Comparison of ENCODE assay signal across 17 cellular contexts in genomic region chr5:167730656-167731055, GRCh38.
"Had no signal": no experiment of that assay in that cellular context is flagged by ENCODE, and none has a peak within 500 bp of the region (broad histone marks: within the 10 kb centered on the region; RNA-seq: fewer than 3 reads in every experiment).

No MANE protein-coding gene starts in this region.

- H3K4me3 Mint-ChIP-seq: activated naive CD8-positive, alpha-beta T cell treated with anti-CD3 and anti-CD28 coated beads, Interleukin-2, amount 10 ng/mL, durations not matched to agents 7 days and 5 days; nephron progenitor cell; stimulated activated naive B cell treated with anti-CD40 and anti-IgM and Interleukin-4, amounts not matched to agents 10 μg/mL and 1 μg/mL and 100 μg/mL, for 72 hours had no signal

- H3K4me1 ChIP-seq: colonic mucosa, right atrium auricular region, transverse colon, vagina had no signal

- H3K27me3 ChIP-seq: colonic mucosa, right atrium auricular region, transverse colon, vagina had no signal

- H3K4me3 ChIP-seq: colonic mucosa, right atrium auricular region, transverse colon, vagina had no signal

- FAIRE-seq: endometrium had no signal

- H3K4me1 Mint-ChIP-seq: activated naive CD8-positive, alpha-beta T cell treated with anti-CD3 and anti-CD28 coated beads, Interleukin-2, amount 10 ng/mL, durations not matched to agents 7 days and 5 days; stimulated activated naive B cell treated with anti-CD40 and anti-IgM and Interleukin-4, amounts not matched to agents 10 μg/mL and 1 μg/mL and 100 μg/mL, for 72 hours had no signal

- H3K27ac Mint-ChIP-seq: activated naive CD8-positive, alpha-beta T cell treated with anti-CD3 and anti-CD28 coated beads, Interleukin-2, amount 10 ng/mL, durations not matched to agents 7 days and 5 days; nephron progenitor cell; progenitor cell of endocrine pancreas; stimulated activated naive B cell treated with anti-CD40 and anti-IgM and Interleukin-4, amounts not matched to agents 10 μg/mL and 1 μg/mL and 100 μg/mL, for 72 hours had no signal

- ATAC-seq: stimulated activated naive B cell treated with anti-CD40 and anti-IgM and Interleukin-4, amounts not matched to agents 10 μg/mL and 1 μg/mL and 100 μg/mL, for 72 hours had no signal

- H3K36me3 Mint-ChIP-seq: activated naive CD8-positive, alpha-beta T cell treated with anti-CD3 and anti-CD28 coated beads, Interleukin-2, amount 10 ng/mL, durations not matched to agents 7 days and 5 days; stimulated activated naive B cell treated with anti-CD40 and anti-IgM and Interleukin-4, amounts not matched to agents 10 μg/mL and 1 μg/mL and 100 μg/mL, for 72 hours had no signal

- H3K36me3 ChIP-seq: colonic mucosa, right atrium auricular region, transverse colon, vagina had no signal

- H3K27me3 Mint-ChIP-seq: activated naive CD8-positive, alpha-beta T cell treated with anti-CD3 and anti-CD28 coated beads, Interleukin-2, amount 10 ng/mL, durations not matched to agents 7 days and 5 days; progenitor cell of endocrine pancreas; stimulated activated naive B cell treated with anti-CD40 and anti-IgM and Interleukin-4, amounts not matched to agents 10 μg/mL and 1 μg/mL and 100 μg/mL, for 72 hours had no signal

- H3K9me3 Mint-ChIP-seq: activated naive CD8-positive, alpha-beta T cell treated with anti-CD3 and anti-CD28 coated beads, Interleukin-2, amount 10 ng/mL, durations not matched to agents 7 days and 5 days; nephron progenitor cell; stimulated activated naive B cell treated with anti-CD40 and anti-IgM and Interleukin-4, amounts not matched to agents 10 μg/mL and 1 μg/mL and 100 μg/mL, for 72 hours had no signal

- H3K9me3 ChIP-seq: colonic mucosa, right atrium auricular region, transverse colon, vagina had no signal

- H3K27ac ChIP-seq: colonic mucosa, right atrium auricular region, transverse colon, vagina had no signal

- DNase-seq: activated CD4-positive, alpha-beta T cell treated with anti-CD3 and anti-CD28 coated beads, Interleukin-2, amount 50 U/mL, for 1 hour; activated naive CD4-positive, alpha-beta T cell; activated naive CD8-positive, alpha-beta T cell treated with anti-CD3 and anti-CD28 coated beads, Interleukin-2, amount 10 ng/mL, durations not matched to agents 7 days and 5 days; caudate nucleus; colonic mucosa; head of caudate nucleus; nephron progenitor cell; occipital lobe; stimulated activated CD4-positive, alpha-beta T cell treated with anti-CD3 and anti-CD28 coated beads, Interleukin-12 subunit alpha, Interleukin-12 subunit beta, amount 100 ng/mL, for 4 hours; stimulated activated CD4-positive, alpha-beta T cell treated with anti-CD3 and anti-CD28 coated beads, Interleukin-2, amount 100 ng/mL, for 24 hours; stimulated activated naive B cell treated with anti-CD40 and anti-IgM and Interleukin-4, amounts not matched to agents 10 μg/mL and 1 μg/mL and 100 μg/mL, for 72 hours; substantia nigra; transverse colon had no signal
